8 cellular contexts compared by ENCODE assay signal in genomic region chr9:125746017-125746773, GRCh38. TPM values are rescaled to one million over a fixed set of nuclear protein-coding genes. Genes with fewer than 3 reads are reported as not detected.
DNase-seq lines count a peak whose midpoint lies in the region; ATAC-seq and TF ChIP-seq lines count a peak whose summit lies in the region.

No MANE protein-coding gene starts in this region.

- H3K9me3 ChIP-seq in HUES48 (ENCODE audit: control insufficient read depth, insufficient read depth, low read length) (no peaks in the 10 kb centered on the region), NT2/D1 (ENCODE audit: insufficient read depth, low read length) (no peaks in the 10 kb centered on the region)

- H3K27me3 Mint-ChIP-seq in endothelial cell (ENCODE audit: unreplicated experiment) (peaks cover 4% of the 10 kb centered on the region), mesothelial cell of epicardium (ENCODE audit: low read depth) (peaks cover 3% of the 10 kb centered on the region)

- H3K9ac ChIP-seq in HUES48 (ENCODE audit: low read depth, low read length): peak overlapping the region; percentile 58; the same call in 1 of the 2 replicates
- peak overlapping the region; percentile 58 for H3K9ac ChIP-seq in NT2/D1 (ENCODE audit: insufficient read length, low read depth)

- peaks cover 13% of the 10 kb centered on the region for H3K36me3 ChIP-seq in HUES48 (ENCODE audit: control insufficient read depth, insufficient read depth, low read length)
- peaks cover 12% of the 10 kb centered on the region for H3K36me3 ChIP-seq in NT2/D1 (ENCODE audit: insufficient read depth, insufficient read length, low read length)

- H3K9me3 Mint-ChIP-seq in endothelial cell (ENCODE audit: unreplicated experiment) (no peaks in the 10 kb centered on the region), mesothelial cell of epicardium (no peaks in the 10 kb centered on the region)

- peak overlapping the region; percentile 94 for H3K4me3 Mint-ChIP-seq in endothelial cell (ENCODE audit: unreplicated experiment)
- H3K4me3 Mint-ChIP-seq in mesothelial cell of epicardium: peak overlapping the region; percentile 89

- DNase-seq in Caki2 (ENCODE audit: low read depth) (peak; percentile 98), NT2/D1 (ENCODE audit: low read depth, low spot score) (peak; percentile 93), endothelial cell (ENCODE audit: low spot score) (peak; percentile 93), mesothelial cell of epicardium (ENCODE audit: low spot score in 2 of 2, unreplicated experiment in 2 of 2) (peak; percentile 82 to 89)
- peak; percentile 92 for DNase-seq in activated CD8-positive, alpha-beta memory T cell treated with anti-CD3 and anti-CD28 coated beads, Interleukin-2, amount 50 U/mL, for 4 hours
- DNase-seq in stimulated activated CD8-positive, alpha-beta memory T cell treated with anti-CD3 and anti-CD28 coated beads, Interleukin-15, amount 100 ng/mL, for 4 hours (ENCODE audit: low read depth in 2 of 2): peak; percentile 86 to 87

- no peaks in the 10 kb centered on the region for H3K36me3 Mint-ChIP-seq in endothelial cell (ENCODE audit: low read depth, unreplicated experiment)
- H3K36me3 Mint-ChIP-seq in mesothelial cell of epicardium: peaks cover 2% of the 10 kb centered on the region

- in situ Hi-C loops in Caki2 (cut with HindIII; ENCODE audit: low pct_unique_long_range_greater_than_20kb, low sequenced_read_pairs): no loop called here

- no peak for TF ChIP-seq CTCF in endothelial cell (IDR thresholded peaks at IDR 0.05; ENCODE audit: unreplicated experiment)
- no peak for TF ChIP-seq CTCF in mesothelial cell of epicardium (IDR thresholded peaks at IDR 0.05; ENCODE audit: unreplicated experiment)

- H3K27me3 ChIP-seq in HUES48 (ENCODE audit: control insufficient read depth, insufficient read depth, low read length) (no peaks in the 10 kb centered on the region), NT2/D1 (ENCODE audit: insufficient read depth, insufficient read length) (peaks cover 4% of the 10 kb centered on the region)

- H3K4me1 ChIP-seq in HUES48 (ENCODE audit: control insufficient read depth, insufficient read depth, low read length) (peaks cover 34% of the 10 kb centered on the region), NT2/D1 (ENCODE audit: insufficient read depth, insufficient read length) (no peaks in the 10 kb centered on the region)

- H3K27ac Mint-ChIP-seq in endothelial cell (ENCODE audit: unreplicated experiment) (no peak overlapping the region), mesothelial cell of epicardium (peak overlapping the region; percentile 88)

- peak; percentile 63 for ATAC-seq in GM21390 (IDR thresholded peaks at IDR 0.05; ENCODE audit: unreplicated experiment)

- H3K4me1 Mint-ChIP-seq in endothelial cell (ENCODE audit: unreplicated experiment) (peaks cover 8% of the 10 kb centered on the region), mesothelial cell of epicardium (peaks cover 26% of the 10 kb centered on the region)

- peak overlapping the region; percentile 57 for H3K4me3 ChIP-seq in HUES48 (ENCODE audit: low read depth, low read length)
- H3K4me3 ChIP-seq in NT2/D1 (ENCODE audit: insufficient read length, low read depth): peak overlapping the region; percentile 41

- H3K27ac ChIP-seq in HUES48 (ENCODE audit: low read depth, low read length): peak overlapping the region; percentile 94

RNA-seq across cellular contexts. Expression of gene PBX3, which starts 1.0 kb away (rescaled TPM):
- total RNA-seq in Caki2 (2014; rRNA removed; shearing (Covaris generic); ENCODE audit: low replicate concordance): 9.3 and 44.3 TPM in 2 replicates
- 37.6 TPM for total RNA-seq in endothelial cell (ENCODE audit: unreplicated experiment)
- total RNA-seq in mesothelial cell of epicardium: 60.0 to 74.2 TPM (median 67.0 TPM) in 3 replicates

RNA-seq across cellular contexts. Expression of gene MAPKAP1, which starts 39.2 kb away (rescaled TPM):
- 68.7 and 140 TPM in 2 replicates for total RNA-seq in Caki2 (2014; rRNA removed; shearing (Covaris generic); ENCODE audit: low replicate concordance)
- total RNA-seq in endothelial cell (ENCODE audit: unreplicated experiment) (74.6 TPM), mesothelial cell of epicardium (62.9 to 68.2 TPM (median 62.9 TPM) in 3 replicates)

Comparison
In these comparisons a context has a peak if more than half of its experiments do, and no peak if none do; other contexts are left out.
1. Peak in every context shown above with its lines: DNase-seq, ATAC-seq, H3K4me3 ChIP-seq and H3K27ac ChIP-seq.